ENCODE assay signal across 10 cellular contexts in the genomic region with DNA sequence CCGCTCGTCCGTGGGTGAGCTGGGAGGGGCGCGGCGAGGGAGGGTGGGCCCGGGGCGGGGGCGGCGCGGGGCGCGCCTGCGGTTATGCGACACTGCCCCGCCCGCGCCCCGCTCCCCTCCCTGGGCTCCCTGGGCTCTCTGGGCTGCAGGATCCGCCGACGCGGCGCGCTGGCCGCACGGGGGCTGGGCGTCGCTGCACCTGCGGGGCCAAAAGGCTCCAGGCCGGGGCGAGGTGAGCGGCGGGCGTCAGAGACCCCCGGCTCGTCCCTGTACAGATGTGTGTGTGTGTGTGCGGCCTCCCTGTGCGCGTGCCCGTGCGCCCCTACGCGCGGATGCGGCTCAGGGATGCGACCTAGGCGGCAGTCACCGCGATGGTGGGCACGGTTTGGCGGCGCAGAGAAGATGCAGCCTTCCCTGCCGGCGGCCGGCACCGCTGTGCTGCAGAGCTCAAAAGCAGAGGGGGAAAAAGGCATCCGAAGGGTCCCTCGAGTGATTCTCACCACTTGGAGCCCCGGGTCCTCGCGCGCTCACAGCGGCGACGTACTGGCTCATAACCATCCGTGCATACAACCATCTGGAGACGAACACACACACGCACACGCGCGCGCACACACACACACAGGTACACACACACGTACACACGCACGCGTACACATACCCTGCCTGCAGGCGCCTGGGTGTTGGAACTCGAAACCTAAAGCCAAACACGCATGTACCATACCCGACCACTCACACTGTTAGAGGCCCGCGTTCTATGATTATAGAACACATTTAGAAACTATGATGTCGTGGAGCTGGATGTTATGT. TPM values are rescaled to one million over a fixed set of nuclear protein-coding genes. Genes with fewer than 3 reads are reported as not detected.
DNase-seq lines count a peak whose midpoint lies in the region; ATAC-seq and TF ChIP-seq lines count a peak whose summit lies in the region.
"Had no signal": no experiment of that assay in that cellular context is flagged by ENCODE, and none has a peak within 500 bp of the region (broad histone marks: within the 10 kb centered on the region; RNA-seq: fewer than 3 reads in every experiment).

No MANE protein-coding gene starts in this region.

- no peak for TF ChIP-seq POLR2A in testis (IDR thresholded peaks at IDR 0.05)

- peaks cover 60% of the 10 kb centered on the region for H3K27me3 Mint-ChIP-seq in activated T-cell treated with anti-CD3 and anti-CD28 coated beads, Interleukin-2, amount 50 U/mL, for 4 hours (ENCODE audit: low read depth)

- H3K4me1 Mint-ChIP-seq in activated T-cell treated with anti-CD3 and anti-CD28 coated beads, Interleukin-2, amount 50 U/mL, for 4 hours (ENCODE audit: low read depth), result peaks cover 6% of the 10 kb centered on the region

- WGBS in testis, 2 donors, result 11 to 37% methylated on average over 11 to 76 of the region's 84 CpGs

- no peaks in the 10 kb centered on the region for H3K36me3 Mint-ChIP-seq in activated T-cell treated with anti-CD3 and anti-CD28 coated beads, Interleukin-2, amount 50 U/mL, for 4 hours (ENCODE audit: insufficient read depth)
- H3K36me3 Mint-ChIP-seq: CD8-positive, alpha-beta T cell had no signal

- TF ChIP-seq CTCF in kidney epithelial cell (IDR thresholded peaks at IDR 0.05; ENCODE audit: insufficient read depth, low read length, poor library complexity, severe bottlenecking) (no peak), testis (IDR thresholded peaks at IDR 0.05) (no peak)

- H3K9me3 ChIP-seq in testis, result no peaks in the 10 kb centered on the region

- H3K27me3 ChIP-seq in kidney epithelial cell (ENCODE audit: control insufficient read depth, insufficient read depth, low read length) (peaks cover 34% of the 10 kb centered on the region), testis (no peaks in the 10 kb centered on the region)

- ATAC-seq in activated T-cell treated with anti-CD3 and anti-CD28 coated beads, Interleukin-2, amount 50 U/mL, for 4 hours, result peak; percentile 24 to 28
- ATAC-seq in HG02759 (IDR thresholded peaks at IDR 0.05; ENCODE audit: unreplicated experiment), result no peak
- ATAC-seq: CD8-positive, alpha-beta T cell had no signal

- no peak for DNase-seq in activated T-cell treated with anti-CD3 and anti-CD28 coated beads, Interleukin-2, amount 50 U/mL, for 4 hours
- DNase-seq in activated T-cell treated with anti-CD3 and anti-CD28 coated beads, Interleukin-2, amount 50 U/mL, for 1 hour, result no peak
- no peak for DNase-seq in kidney epithelial cell (ENCODE audit: low read depth)
- no peak for DNase-seq in testis
- DNase-seq in SKM-1 treated with dmso at 0.1 percent for 144 hours (lab: John Stamatoyannopoulos, UW; ENCODE audit: unreplicated experiment), result no peak
- DNase-seq in NOMO-1 treated with DMSO at 0.1 percent for 48 hours (lab: John Stamatoyannopoulos, UW; ENCODE audit: unreplicated experiment), result no peak
- DNase-seq: amniotic stem cell; CD8-positive, alpha-beta T cell had no signal

- H3K36me3 ChIP-seq in kidney epithelial cell (ENCODE audit: control insufficient read depth, insufficient read depth, low read length) (no peaks in the 10 kb centered on the region), testis (ENCODE audit: low read depth, missing control alignments) (no peaks in the 10 kb centered on the region)

- peak overlapping the region; percentile 50 for H3K4me3 ChIP-seq in kidney epithelial cell (ENCODE audit: low read depth, low read length)
- peak overlapping the region; percentile 48 to 56 for H3K4me3 ChIP-seq in testis

- H3K4me3 Mint-ChIP-seq in activated T-cell treated with anti-CD3 and anti-CD28 coated beads, Interleukin-2, amount 50 U/mL, for 4 hours, result peak overlapping the region; percentile 26

- H3K4me1 ChIP-seq in testis, result no peaks in the 10 kb centered on the region

- intact Hi-C loops in testis (cut with DNase I; ENCODE audit: low total_unique reads), result no loop called here

- peak overlapping the region; percentile 86 for H3K27ac ChIP-seq in angular gyrus (ENCODE audit: low read depth, low read length)
- no peak overlapping the region for H3K27ac ChIP-seq in testis

- no peaks in the 10 kb centered on the region for H3K9me3 Mint-ChIP-seq in activated T-cell treated with anti-CD3 and anti-CD28 coated beads, Interleukin-2, amount 50 U/mL, for 4 hours
- H3K9me3 Mint-ChIP-seq: CD8-positive, alpha-beta T cell had no signal

RNA-seq across cellular contexts. Expression of a gene that starts 0.7 kb away (rescaled TPM):
- under 1 TPM; 0.22 to 0.56 (median 0.50) TPM for total RNA-seq in activated T-cell treated with anti-CD3 and anti-CD28 coated beads, Interleukin-2, amount 50 U/mL, for 4 hours
- 3.8 and 4.0 TPM in 2 replicates for total RNA-seq in kidney epithelial cell
- total RNA-seq in testis, result 10 to 100 TPM; 14.2 to 16.5 TPM
- 38.3 TPM for polyA plus RNA-seq in testis (ENCODE audit: insufficient read depth, low read depth, low replicate concordance)
